In the genomic region with DNA sequence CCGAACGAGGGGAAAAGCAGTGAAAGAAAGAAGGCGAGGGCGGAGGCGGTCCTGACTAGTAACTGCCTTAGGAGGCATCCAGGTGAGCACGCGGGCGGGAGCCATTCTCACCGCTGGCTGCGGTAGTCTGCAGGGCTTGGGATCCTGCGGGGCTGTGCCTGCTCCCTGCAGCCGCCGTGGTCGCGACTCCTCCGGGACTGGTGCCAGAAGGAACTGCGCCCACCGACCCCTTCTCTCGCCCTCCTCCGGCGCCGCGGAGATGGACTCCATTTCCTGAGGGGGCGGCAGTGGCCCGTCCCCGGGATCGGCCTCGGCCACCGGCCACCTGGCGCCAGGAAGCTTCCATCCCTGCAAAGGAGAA, we compare ENCODE assay signal across 8 cellular contexts. TPM values are rescaled to one million over a fixed set of nuclear protein-coding genes. Genes with fewer than 3 reads are reported as not detected.
A peak's percentile ranks its signal among the peaks of the same experiment; 100 is the strongest.
DNase-seq lines count a peak whose midpoint lies in the region; ATAC-seq and TF ChIP-seq lines count a peak whose summit lies in the region.

No MANE protein-coding gene starts in this region.

- peaks cover 4% of the 10 kb centered on the region for H3K9me3 Mint-ChIP-seq in activated T-helper 17 cell treated with anti-CD3 and anti-CD28 coated beads, Interleukin-2, amount 50 U/mL, for 72 hours

- DNase-seq in NCI-H1105 treated with DMSO at 0.1 percent for 48 hours (lab: John Stamatoyannopoulos, UW) (peak; percentile 30), NCI-H1105 (lab: John Stamatoyannopoulos, UW) (no peak), NCI-H526 treated with DMSO at 0.1 percent for 48 hours (lab: John Stamatoyannopoulos, UW) (peak; percentile 60), foreskin keratinocyte (peak; percentile 26 to 49), occipital lobe (lab: John Stamatoyannopoulos, UW) (peak; percentile 11), ureter (ENCODE audit: low spot score) (peak; percentile 54)

- H3K4me1 Mint-ChIP-seq in activated T-helper 17 cell treated with anti-CD3 and anti-CD28 coated beads, Interleukin-2, amount 50 U/mL, for 72 hours: peaks cover 19% of the 10 kb centered on the region

- peak overlapping the region; percentile 82 for H3K27ac Mint-ChIP-seq in activated T-helper 17 cell treated with anti-CD3 and anti-CD28 coated beads, Interleukin-2, amount 50 U/mL, for 72 hours

- H3K27me3 ChIP-seq in foreskin keratinocyte: no peaks in the 10 kb centered on the region

- H3K36me3 Mint-ChIP-seq in activated T-helper 17 cell treated with anti-CD3 and anti-CD28 coated beads, Interleukin-2, amount 50 U/mL, for 72 hours (ENCODE audit: low read depth): peaks cover 47% of the 10 kb centered on the region

- ATAC-seq in HG02763 (IDR thresholded peaks at IDR 0.05; ENCODE audit: unreplicated experiment) (peak; percentile 21), foreskin keratinocyte (peak; percentile 59)
- peak; percentile 37 for ATAC-seq in activated T-helper 17 cell treated with anti-CD3 and anti-CD28 coated beads, Interleukin-2, amount 50 U/mL, for 72 hours (replicated peaks)

- peaks cover 12% of the 10 kb centered on the region for H3K4me1 ChIP-seq in foreskin keratinocyte

- no peak for TF ChIP-seq CTCF in foreskin keratinocyte (conservative IDR thresholded peaks at IDR 0.05)

- no peak overlapping the region for H3K27ac ChIP-seq in foreskin keratinocyte

- peak overlapping the region; percentile 88 for H3K4me3 Mint-ChIP-seq in activated T-helper 17 cell treated with anti-CD3 and anti-CD28 coated beads, Interleukin-2, amount 50 U/mL, for 72 hours

- H3K27me3 Mint-ChIP-seq in activated T-helper 17 cell treated with anti-CD3 and anti-CD28 coated beads, Interleukin-2, amount 50 U/mL, for 72 hours: no peaks in the 10 kb centered on the region

RNA-seq across cellular contexts. Expression of gene NFXL1, which starts 0.5 kb away (rescaled TPM):
- total RNA-seq in activated T-helper 17 cell treated with anti-CD3 and anti-CD28 coated beads, Interleukin-2, amount 50 U/mL, for 72 hours: 10 to 100 TPM; 10.9 to 12.4 TPM
- total RNA-seq in foreskin keratinocyte (14.9 and 16.3 TPM in 2 replicates), occipital lobe (17.5 TPM), ureter (25.2 TPM)
- 5.4 and 6.2 TPM in 2 replicates for polyA plus RNA-seq in foreskin keratinocyte
